8 cellular contexts compared by ENCODE assay signal in genomic region chr2:86719263-86719636, GRCh38. TPM values are rescaled to one million over a fixed set of nuclear protein-coding genes. Genes with fewer than 3 reads are reported as not detected.
DNase-seq lines count a peak whose midpoint lies in the region; ATAC-seq, FAIRE-seq and TF ChIP-seq lines count a peak whose summit lies in the region.
"Not testable (repeated sequence)": the region's sequence is repeated elsewhere in the genome, so short reads cannot be mapped to it uniquely, and the experiment has no call there.

No MANE protein-coding gene starts in this region.

- not testable (repeated sequence) for TF ChIP-seq CTCF in AG09309 (IDR thresholded peaks at IDR 0.05; ENCODE audit: control insufficient read depth, insufficient read depth, low read depth, low read length, missing control alignments); Loucy (conservative IDR thresholded peaks at IDR 0.05; ENCODE audit: low read length); hepatocyte (IDR thresholded peaks at IDR 0.05; ENCODE audit: poor library complexity); spleen (IDR thresholded peaks at IDR 0.05 in 8 of 11, conservative IDR thresholded peaks at IDR 0.05 in 3 of 11)

- H3F3A ChIP-seq in Loucy (ENCODE audit: low read depth) = not testable (repeated sequence)

- not testable (repeated sequence) for H4K20me1 ChIP-seq in Loucy (ENCODE audit: insufficient read depth, low read length, poor library complexity, severe bottlenecking); hepatocyte (ENCODE audit: insufficient read depth, poor library complexity, severe bottlenecking)

- H3K9me2 ChIP-seq in Loucy (replicated peaks; ENCODE audit: low read depth, low read length); hepatocyte (replicated peaks; ENCODE audit: insufficient read depth): not testable (repeated sequence)

- not testable (repeated sequence) for H3K27ac ChIP-seq in ectodermal cell (ENCODE audit: insufficient read depth, low read depth, low read length, poor library complexity, severe bottlenecking)
- H3K27ac ChIP-seq in hepatocyte = peak overlapping the region; percentile 95
- peak overlapping the region; percentile 83 to 96 (median 92) for H3K27ac ChIP-seq in spleen

- FAIRE-seq in GM19239 (lab: Jason Lieb, UNC) = peak; percentile 11

- peaks cover 12% of the 10 kb centered on the region for H3K79me2 ChIP-seq in Loucy (ENCODE audit: insufficient read depth, low read length)
- H3K79me2 ChIP-seq in hepatocyte = not testable (repeated sequence)

- peak overlapping the region; percentile 88 for H3K27ac Mint-ChIP-seq in activated T-cell treated with anti-CD3 and anti-CD28 coated beads, Interleukin-2, amount 50 U/mL, for 72 hours
- H3K27ac Mint-ChIP-seq in naive thymus-derived CD8-positive, alpha-beta T cell = peak overlapping the region in 3 of 10 donors; percentile 86 to 93 (median 88)

- H3K4me3 ChIP-seq in AG09309 (ENCODE audit: control insufficient read depth, low read depth, low read length) = peak overlapping the region; percentile 40
- H3K4me3 ChIP-seq in Loucy (ENCODE audit: low read length, poor library complexity, severe bottlenecking) = peak overlapping the region; percentile 88
- peak overlapping the region; percentile 55 for H3K4me3 ChIP-seq in ectodermal cell (ENCODE audit: insufficient read depth, low read depth, low read length)
- not testable (repeated sequence) for H3K4me3 ChIP-seq in hepatocyte
- H3K4me3 ChIP-seq in spleen = peak overlapping the region in 7 of 8 donors; percentile 9 to 77 (median 65)

- not testable (repeated sequence) for H3K36me3 Mint-ChIP-seq in activated T-cell treated with anti-CD3 and anti-CD28 coated beads, Interleukin-2, amount 50 U/mL, for 72 hours (ENCODE audit: insufficient read depth in 2 of 2); naive thymus-derived CD8-positive, alpha-beta T cell

- POLR2A ChIA-PET in naive thymus-derived CD8-positive, alpha-beta T cell (lab: Charles Lee) = not testable (repeated sequence)

- H3K4me3 Mint-ChIP-seq in activated T-cell treated with anti-CD3 and anti-CD28 coated beads, Interleukin-2, amount 50 U/mL, for 72 hours = peak overlapping the region; percentile 81 to 83
- H3K4me3 Mint-ChIP-seq in naive thymus-derived CD8-positive, alpha-beta T cell = peak overlapping the region in 6 of 10 donors; percentile 73 to 87 (median 82)

- H3K27me3 Mint-ChIP-seq in activated T-cell treated with anti-CD3 and anti-CD28 coated beads, Interleukin-2, amount 50 U/mL, for 72 hours (ENCODE audit: low read depth); naive thymus-derived CD8-positive, alpha-beta T cell: not testable (repeated sequence)

- not testable (repeated sequence) for H3K9me3 Mint-ChIP-seq in activated T-cell treated with anti-CD3 and anti-CD28 coated beads, Interleukin-2, amount 50 U/mL, for 72 hours; naive thymus-derived CD8-positive, alpha-beta T cell

- H3K4me1 ChIP-seq in Loucy (ENCODE audit: insufficient read depth, low read length, poor library complexity, severe bottlenecking); ectodermal cell (ENCODE audit: control insufficient read depth, insufficient read depth, low read length); hepatocyte (ENCODE audit: insufficient read depth): not testable (repeated sequence)
- peaks cover 0 to 11% (median 2%) of the 10 kb centered on the region in 6 donors for H3K4me1 ChIP-seq in spleen

- 0% methylated on average over 3 of the region's 30 CpGs for WGBS in ectodermal cell, 2 experiments
- no CpG with 5 or more reads among the region's 30 CpGs for WGBS in hepatocyte (ENCODE audit: low lambda C conversion rate, missing lambda C conversion rate)
- WGBS in spleen, 5 donors = no CpG with 5 or more reads among the region's 30 CpGs

- intact Hi-C loops in spleen (cut with DNase I; ENCODE audit: low total_unique reads) = not testable (repeated sequence)

- not testable (repeated sequence) for H3K36me3 ChIP-seq in Loucy (ENCODE audit: insufficient read depth, low read length); ectodermal cell (ENCODE audit: control insufficient read depth, insufficient read depth, low read length); hepatocyte (replicated peaks; ENCODE audit: insufficient read depth, low read depth); spleen

- DNase-seq in AG09309 (ENCODE audit: low read depth); GM19239 (ENCODE audit: insufficient read length, low spot score); activated T-cell treated with anti-CD3 and anti-CD28 coated beads, Interleukin-2, amount 50 U/mL, for 72 hours; hepatocyte (ENCODE audit: low spot score); naive thymus-derived CD8-positive, alpha-beta T cell; spleen: not testable (repeated sequence)

- not testable (repeated sequence) for TF ChIP-seq POLR2A in spleen (IDR thresholded peaks at IDR 0.05)

- H3K4me1 Mint-ChIP-seq in activated T-cell treated with anti-CD3 and anti-CD28 coated beads, Interleukin-2, amount 50 U/mL, for 72 hours (ENCODE audit: low read depth) = not testable (repeated sequence)
- peaks cover 2 to 15% (median 5%) of the 10 kb centered on the region in 4 donors for H3K4me1 Mint-ChIP-seq in naive thymus-derived CD8-positive, alpha-beta T cell

- H3K4me2 ChIP-seq in Loucy (ENCODE audit: low read depth, low read length, poor library complexity, severe bottlenecking) = peak overlapping the region; percentile 56
- peak overlapping the region; percentile 69 for H3K4me2 ChIP-seq in hepatocyte

- H3K9me3 ChIP-seq in Loucy (ENCODE audit: insufficient read depth, low read depth, low read length); ectodermal cell (ENCODE audit: control insufficient read depth, low read length); hepatocyte (ENCODE audit: low read depth); spleen: not testable (repeated sequence)

- H3K9ac ChIP-seq in Loucy (ENCODE audit: low read depth, low read length, poor library complexity, severe bottlenecking) = peak overlapping the region; percentile 48

- not testable (repeated sequence) for H3K27me3 ChIP-seq in Loucy (ENCODE audit: insufficient read depth, low read length, poor library complexity, severe bottlenecking); ectodermal cell (ENCODE audit: control insufficient read depth, insufficient read depth, low read length, poor library complexity, severe bottlenecking); hepatocyte; spleen (replicated peaks in 1 of 7)

- ATAC-seq in activated T-cell treated with anti-CD3 and anti-CD28 coated beads, Interleukin-2, amount 50 U/mL, for 72 hours (replicated peaks in 1 of 2) = peak in 1 of 2 donors; percentile 16
- ATAC-seq in naive thymus-derived CD8-positive, alpha-beta T cell = peak in 1 of 2 donors; percentile 4

- H2AFZ ChIP-seq in Loucy (ENCODE audit: low read length) = not testable (repeated sequence)
- H2AFZ ChIP-seq in hepatocyte = peak overlapping the region; percentile 58

RNA-seq across cellular contexts. Expression of gene RMND5A, which starts 0.8 kb away (rescaled TPM):
- total RNA-seq in activated T-cell treated with anti-CD3 and anti-CD28 coated beads, Interleukin-2, amount 50 U/mL, for 72 hours = 10 to 100 TPM; 50.6 to 51.3 TPM
- 49.9 TPM for polyA plus RNA-seq in ectodermal cell (2013, experiment 1 of 4)
- 53.6 TPM for polyA plus RNA-seq in ectodermal cell (2013, experiment 2 of 4)
- 36.6 TPM for polyA plus RNA-seq in ectodermal cell (2013, experiment 3 of 4)
- 39.3 TPM for polyA plus RNA-seq in ectodermal cell (2013, experiment 4 of 4)
- 72.3 and 80.8 TPM in 2 replicates for total RNA-seq in hepatocyte
- 23.0 and 25.7 TPM in 2 replicates for polyA plus RNA-seq in hepatocyte
- 10 to 100 TPM; 40.7 to 46.6 TPM for total RNA-seq in naive thymus-derived CD8-positive, alpha-beta T cell
- polyA plus RNA-seq in naive thymus-derived CD8-positive, alpha-beta T cell = 10 to 100 TPM; 16.4 to 22.2 (median 21.6) TPM
- total RNA-seq in spleen = 10 to 100 TPM; 25.4 to 56.5 (median 37.5) TPM
- polyA plus RNA-seq in spleen = 10 to 100 TPM in 1 of 3 donors, 1 to 10 TPM in 2; 6.0 to 11.6 (median 9.8) TPM
